8 cellular contexts compared by ENCODE assay signal in the genomic region with DNA sequence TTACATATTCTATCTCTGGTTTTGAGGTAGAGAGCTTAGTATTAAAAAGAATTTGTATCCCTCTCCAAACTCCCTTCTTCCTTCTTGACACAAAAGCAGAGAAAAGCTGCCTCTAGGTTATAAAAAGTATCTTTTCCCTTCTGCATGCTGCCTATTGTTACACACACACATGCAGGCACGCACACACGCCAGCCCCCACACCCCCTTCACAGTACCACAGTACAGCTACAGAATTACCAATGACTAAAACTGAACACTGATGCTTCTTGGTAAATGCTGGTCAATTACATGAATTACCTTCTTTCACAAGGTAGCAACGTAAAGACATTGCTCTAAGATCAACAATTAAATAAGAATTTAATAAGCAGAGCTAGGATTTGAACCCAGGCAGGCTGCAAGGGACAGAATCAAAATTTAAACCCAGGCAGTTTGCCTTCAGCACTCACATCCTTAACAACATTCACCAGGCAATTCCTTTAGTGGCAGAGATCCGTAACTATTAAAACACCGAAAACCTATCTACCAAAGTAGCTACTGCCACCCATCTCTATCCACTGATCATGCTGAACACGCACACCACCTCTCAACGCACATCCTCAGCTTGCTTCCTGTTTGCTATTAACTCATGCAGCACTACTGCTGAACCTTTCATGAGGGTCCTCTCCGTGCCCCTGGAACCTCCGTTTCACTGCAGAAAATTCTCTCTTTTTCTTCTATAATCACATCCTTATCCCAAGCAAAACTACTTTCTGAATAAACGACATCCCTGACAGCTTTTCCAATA. TPM values are rescaled to one million over a fixed set of nuclear protein-coding genes. Genes with fewer than 3 reads are reported as not detected.
DNase-seq lines count a peak whose midpoint lies in the region; ATAC-seq and TF ChIP-seq lines count a peak whose summit lies in the region.
"Had no signal": no experiment of that assay in that cellular context is flagged by ENCODE, and none has a peak within 500 bp of the region (broad histone marks: within the 10 kb centered on the region; RNA-seq: fewer than 3 reads in every experiment).

No MANE protein-coding gene starts in this region.

- intact Hi-C loops in thyroid gland (cut with DNase I): no loop called here

- WGBS in smooth muscle cell (ENCODE audit: low lambda C conversion rate): 82% methylated on average over 10 of the region's 10 CpGs
- 49 to 58% methylated on average over 10 of the region's 10 CpGs for WGBS in thyroid gland, 2 donors

- peaks cover 37% of the 10 kb centered on the region for H4K20me1 ChIP-seq in SU-DHL-6 (ENCODE audit: low read depth, low read length)
- H4K20me1 ChIP-seq in smooth muscle cell (ENCODE audit: low read depth): peaks cover 100% of the 10 kb centered on the region

- H3K9me3 ChIP-seq in SU-DHL-6 (ENCODE audit: insufficient read depth, low read length): no peaks in the 10 kb centered on the region
- H3K9me3 ChIP-seq in endocrine pancreas (ENCODE audit: control insufficient read depth, low read length): no peaks in the 10 kb centered on the region
- H3K9me3 ChIP-seq in smooth muscle cell (replicated peaks; ENCODE audit: low read depth): no peaks in the 10 kb centered on the region
- H3K9me3 ChIP-seq in thyroid gland: no peaks in the 10 kb centered on the region
- H3K9me3 ChIP-seq: heart left ventricle had no signal

- H3K79me2 ChIP-seq in SU-DHL-6 (ENCODE audit: insufficient read depth, low read length): peaks cover 93% of the 10 kb centered on the region
- peaks cover 96% of the 10 kb centered on the region for H3K79me2 ChIP-seq in smooth muscle cell (ENCODE audit: low read depth)

- H3K9ac ChIP-seq in SU-DHL-6 (ENCODE audit: low read length): no peak overlapping the region
- peak overlapping the region; percentile 26 for H3K9ac ChIP-seq in endocrine pancreas (ENCODE audit: control insufficient read depth, insufficient read depth, low read length)
- no peak overlapping the region for H3K9ac ChIP-seq in smooth muscle cell (ENCODE audit: low read depth)

- H3K4me2 ChIP-seq in SU-DHL-6 (ENCODE audit: low read depth, low read length, poor library complexity, severe bottlenecking) (no peak overlapping the region), smooth muscle cell (no peak overlapping the region)

- TF ChIP-seq POLR2A in thyroid gland (IDR thresholded peaks at IDR 0.05): no peak

- H3K4me3 ChIP-seq in SU-DHL-6 (ENCODE audit: insufficient read depth, low read length, poor library complexity, severe bottlenecking): no peak overlapping the region
- H3K4me3 ChIP-seq in endocrine pancreas (ENCODE audit: control insufficient read depth, insufficient read depth, low read length): peak overlapping the region; percentile 30
- H3K4me3 ChIP-seq in smooth muscle cell: no peak overlapping the region
- H3K4me3 ChIP-seq in thyroid gland (replicated peaks in 1 of 3): no peak overlapping the region
- H3K4me3 ChIP-seq: heart left ventricle had no signal

- H3K36me3 ChIP-seq in SU-DHL-6 (ENCODE audit: low read length) (peaks cover 43% of the 10 kb centered on the region), endocrine pancreas (ENCODE audit: control insufficient read depth, insufficient read depth, low read length) (no peaks in the 10 kb centered on the region), smooth muscle cell (ENCODE audit: low read depth) (peaks cover 5% of the 10 kb centered on the region), thyroid gland (peaks cover 21 to 26% of the 10 kb centered on the region in 2 donors)

- TF ChIP-seq CTCF in SU-DHL-6 (IDR thresholded peaks at IDR 0.05; ENCODE audit: insufficient read depth, low read length, poor library complexity, severe bottlenecking): no peak
- TF ChIP-seq CTCF in smooth muscle cell (IDR thresholded peaks at IDR 0.05; ENCODE audit: borderline replicate concordance, insufficient read depth, poor library complexity, severe bottlenecking): no peak
- no peak for TF ChIP-seq CTCF in thyroid gland (IDR thresholded peaks at IDR 0.05)

- ATAC-seq in GM21515 (IDR thresholded peaks at IDR 0.05; ENCODE audit: unreplicated experiment): peak; percentile 29
- ATAC-seq in HG03571 (IDR thresholded peaks at IDR 0.05; ENCODE audit: unreplicated experiment): no peak

- H2AFZ ChIP-seq in SU-DHL-6 (ENCODE audit: low read depth, low read length, severe bottlenecking) (no peak overlapping the region), smooth muscle cell (ENCODE audit: low read depth) (no peak overlapping the region)

- H3K27me3 ChIP-seq in SU-DHL-6 (ENCODE audit: low read length) (no peaks in the 10 kb centered on the region), endocrine pancreas (ENCODE audit: control insufficient read depth, insufficient read depth, low read length) (no peaks in the 10 kb centered on the region), smooth muscle cell (ENCODE audit: low read depth) (no peaks in the 10 kb centered on the region), thyroid gland (no peaks in the 10 kb centered on the region)
- H3K27me3 ChIP-seq: heart left ventricle had no signal

- no peak for DNase-seq in smooth muscle cell (lab: John Stamatoyannopoulos, UW; ENCODE audit: unreplicated experiment)
- DNase-seq in middle frontal gyrus (ENCODE audit: extremely low spot score, low spot score): no peak
- no peak for DNase-seq in thyroid gland

- peaks cover 28% of the 10 kb centered on the region for H3F3A ChIP-seq in SU-DHL-6 (ENCODE audit: insufficient read depth)
- peaks cover 40% of the 10 kb centered on the region for H3F3A ChIP-seq in smooth muscle cell (ENCODE audit: low read depth)

- H3K9me2 ChIP-seq in SU-DHL-6 (replicated peaks; ENCODE audit: insufficient read depth, low read length): no peaks in the 10 kb centered on the region

- peak overlapping the region; percentile 0; the same call in 1 of the 2 replicates for H3K27ac ChIP-seq in SU-DHL-6 (ENCODE audit: low read depth, low read length)
- H3K27ac ChIP-seq in smooth muscle cell (ENCODE audit: low read depth): peak overlapping the region; percentile 10
- H3K27ac ChIP-seq in thyroid gland: no peak overlapping the region

- H3K4me1 ChIP-seq in endocrine pancreas (ENCODE audit: control insufficient read depth, insufficient read depth, low read length): peaks cover 22% of the 10 kb centered on the region
- peaks cover 13% of the 10 kb centered on the region for H3K4me1 ChIP-seq in smooth muscle cell (ENCODE audit: low read depth)
- H3K4me1 ChIP-seq in thyroid gland: peaks cover 14 to 25% of the 10 kb centered on the region in 2 donors

RNA-seq across cellular contexts. Expression of gene YWHAE, which starts 37.8 kb away (rescaled TPM):
- total RNA-seq in smooth muscle cell (586 and 662 TPM in 2 replicates), thyroid gland (1,000 to 10,000 TPM in 1 of 4 donors, 100 to 1,000 TPM in 3; 553 to 1,135 (median 724) TPM)
- 383 and 429 TPM in 2 replicates for polyA plus RNA-seq in smooth muscle cell

Comparison
In these comparisons a context has a peak if more than half of its experiments do, and no peak if none do; other contexts are left out.
1. H3K27ac ChIP-seq: peak in SU-DHL-6 (single experiment) and smooth muscle cell (single experiment); none in thyroid gland (0 of 3).